Comparison of ENCODE assay signal across 23 cellular contexts in the genomic region with DNA sequence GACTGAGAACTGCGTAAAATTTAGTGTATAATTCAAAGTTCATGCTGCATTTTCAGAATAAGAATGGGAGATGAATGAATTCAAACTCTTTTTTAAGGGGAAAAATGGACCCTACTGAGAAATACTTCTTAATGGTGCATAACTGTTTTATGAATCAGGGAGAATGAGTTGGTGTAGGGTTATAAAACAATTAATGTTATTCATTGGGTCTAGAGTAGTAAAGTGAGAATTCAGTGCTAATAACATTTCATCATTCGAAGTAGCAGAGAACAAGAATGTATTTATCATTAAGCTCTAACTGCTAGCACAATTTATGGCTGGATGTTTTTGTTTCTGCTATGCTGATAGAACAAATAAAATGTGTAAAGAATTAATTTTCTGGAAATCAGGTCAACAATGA.
DNase-seq lines count a peak whose midpoint lies in the region; FAIRE-seq and TF ChIP-seq lines count a peak whose summit lies in the region.
"Had no signal": no experiment of that assay in that cellular context is flagged by ENCODE, and none has a peak within 500 bp of the region (broad histone marks: within the 10 kb centered on the region; RNA-seq: fewer than 3 reads in every experiment).

No MANE protein-coding gene starts in this region.

- CTCF ChIA-PET in activated naive CD4-positive, alpha-beta T cell treated with anti-CD3 and anti-CD28 coated beads for 36 hours (lab: Charles Lee), result no interaction called here

- H3K36me3 Mint-ChIP-seq in activated naive CD4-positive, alpha-beta T cell treated with anti-CD3 and anti-CD28 coated beads for 36 hours (ENCODE audit: low read depth), result no peaks in the 10 kb centered on the region
- H3K36me3 Mint-ChIP-seq: CD14-positive monocyte; CD8-positive, alpha-beta memory T cell had no signal

- DNase-seq in H54 (ENCODE audit: insufficient read length, low spot score) (no peak), renal cortical epithelial cell (ENCODE audit: low read depth) (peak; percentile 57), GM12891 (ENCODE audit: insufficient read length, low spot score) (no peak), HuH-7 (ENCODE audit: low spot score) (no peak)
- DNase-seq in activated naive CD4-positive, alpha-beta T cell treated with anti-CD3 and anti-CD28 coated beads for 36 hours, result no peak
- DNase-seq: 8988T; ACHN; AML-193; BE2C; Calu3; CD4-positive, alpha-beta T cell; CD8-positive, alpha-beta memory T cell; COR-L47; DMS53; DMS79 treated with DMSO at 0.1 percent for 48 hours; GF-D8; GM23248; HFFc6 had no signal

- H3K4me3 Mint-ChIP-seq in activated naive CD4-positive, alpha-beta T cell treated with anti-CD3 and anti-CD28 coated beads for 36 hours, result no peak overlapping the region
- H3K4me3 Mint-ChIP-seq: CD14-positive monocyte; CD4-positive, alpha-beta T cell; CD8-positive, alpha-beta memory T cell; HFFc6 had no signal

- no peaks in the 10 kb centered on the region for H3K4me1 Mint-ChIP-seq in activated naive CD4-positive, alpha-beta T cell treated with anti-CD3 and anti-CD28 coated beads for 36 hours (ENCODE audit: low read depth)
- H3K4me1 Mint-ChIP-seq: CD14-positive monocyte; CD8-positive, alpha-beta memory T cell had no signal

- H3K27ac Mint-ChIP-seq in activated naive CD4-positive, alpha-beta T cell treated with anti-CD3 and anti-CD28 coated beads for 36 hours, result no peak overlapping the region
- H3K27ac Mint-ChIP-seq: CD14-positive monocyte; CD4-positive, alpha-beta T cell; CD8-positive, alpha-beta memory T cell; HFFc6 had no signal

- intact Hi-C loops in activated naive CD4-positive, alpha-beta T cell treated with anti-CD3 and anti-CD28 coated beads for 36 hours (cut with micrococcal nuclease), result no loop called here

- no peaks in the 10 kb centered on the region for H3K27me3 Mint-ChIP-seq in activated naive CD4-positive, alpha-beta T cell treated with anti-CD3 and anti-CD28 coated beads for 36 hours (ENCODE audit: low read depth)
- H3K27me3 Mint-ChIP-seq: CD4-positive, alpha-beta T cell; CD8-positive, alpha-beta memory T cell had no signal

- FAIRE-seq in H54 (lab: Jason Lieb, UNC) (peak; percentile 58), endometrium (lab: Jason Lieb, UNC) (peak; percentile 72), GM12891 (lab: Jason Lieb, UNC) (no peak)
- FAIRE-seq: A549, GM12892, H1 had no signal

- TF ChIP-seq POLR2A in H54 (IDR thresholded peaks at IDR 0.05; ENCODE audit: low read depth, low read length) (no peak), GM12891 (IDR thresholded peaks at IDR 0.05; ENCODE audit: low read depth, low read length) (no peak)

- no peaks in the 10 kb centered on the region for H3K9me3 Mint-ChIP-seq in activated naive CD4-positive, alpha-beta T cell treated with anti-CD3 and anti-CD28 coated beads for 36 hours
- H3K9me3 Mint-ChIP-seq: CD4-positive, alpha-beta T cell had no signal

TF ChIP-seq in GM12891, 5 proteins besides CTCF, POLR2A, EP300 and RAD21:
- TF ChIP-seq TAF1 (IDR thresholded peaks at IDR 0.05; ENCODE audit: low read depth, low read length) (no peak), POU2F2 (IDR thresholded peaks at IDR 0.05; ENCODE audit: low read depth, low read length) (no peak), POLR2AphosphoS5 (IDR thresholded peaks at IDR 0.05; ENCODE audit: low read depth, low read length) (no peak), PAX5 (IDR thresholded peaks at IDR 0.05; ENCODE audit: insufficient read depth, low read length, severe bottlenecking) (no peak), SPI1 (IDR thresholded peaks at IDR 0.05; ENCODE audit: low read depth, low read length) (no peak)
